In genomic region chr17:39244600-39245570, GRCh38 we compare ENCODE assay signal across 8 cellular contexts. TPM values are rescaled to one million over a fixed set of nuclear protein-coding genes. Genes with fewer than 3 reads are reported as not detected.
DNase-seq lines count a peak whose midpoint lies in the region; ATAC-seq and TF ChIP-seq lines count a peak whose summit lies in the region.

No MANE protein-coding gene starts in this region.

- H3K4me3 ChIP-seq in upper lobe of right lung, result no peak overlapping the region

- TF ChIP-seq CTCF in 22Rv1 (IDR thresholded peaks at IDR 0.05) (peak; percentile 95), upper lobe of right lung (IDR thresholded peaks at IDR 0.05) (peak; percentile 97)

- no peaks in the 10 kb centered on the region for H3K36me3 ChIP-seq in upper lobe of right lung

- H3K9me3 ChIP-seq in upper lobe of right lung, result no peaks in the 10 kb centered on the region

- H3K4me1 ChIP-seq in upper lobe of right lung, result peaks cover 8% of the 10 kb centered on the region

- intact Hi-C loops in Right ventricle myocardium inferior (cut with DNase I), result loop anchor here (10.0 kb wide), 1 partner anchor 260 kb away; no protein-coding TSS in a partner anchor
- intact Hi-C loops in posterior vena cava (cut with DNase I), result loop anchor here (5.0 to 10.0 kb wide), 2 partner anchors 43 to 260 kb away; partner anchors contain the start of gene RPL19 (in 2 of the 2)
- intact Hi-C loops in upper lobe of right lung (cut with DNase I), result no loop called here

- peak; percentile 65 to 88 (median 85) for DNase-seq in NCI-H1417 (lab: John Stamatoyannopoulos, UW)
- peak; percentile 43 for DNase-seq in SKM-1 (lab: John Stamatoyannopoulos, UW; ENCODE audit: unreplicated experiment)
- DNase-seq in activated naive CD4-positive, alpha-beta T cell treated with anti-CD3 and anti-CD28 coated beads, Interleukin-2, amount 50 U/mL, for 16 hours, result peak; percentile 85
- peak; percentile 91 for DNase-seq in Right ventricle myocardium inferior (ENCODE audit: missing footprints)
- DNase-seq in posterior vena cava (ENCODE audit: low spot score), result peak; percentile 94
- peak; percentile 88 for DNase-seq in upper lobe of right lung

- H3K27me3 ChIP-seq in upper lobe of right lung, result no peaks in the 10 kb centered on the region

- H3K27ac ChIP-seq in 22Rv1 (no peak overlapping the region), upper lobe of right lung (no peak overlapping the region)

- peak; percentile 57 for ATAC-seq in GM18868 (IDR thresholded peaks at IDR 0.05; ENCODE audit: unreplicated experiment)
- ATAC-seq in Right ventricle myocardium inferior, result peak; percentile 90
- ATAC-seq in upper lobe of right lung, result peak; percentile 95

RNA-seq across cellular contexts. Expression of gene STAC2, which starts 19.1 kb away (rescaled TPM):
- 2.9 TPM for total RNA-seq in Right ventricle myocardium inferior
- 1 to 10 TPM in 1 of 2 donors, under 1 TPM in 1; 0.71 to 1.2 TPM for total RNA-seq in posterior vena cava
- total RNA-seq in upper lobe of right lung, result 0.46 TPM

RNA-seq across cellular contexts. Expression of gene RPL19, which starts 44.8 kb away (rescaled TPM):
- total RNA-seq in Right ventricle myocardium inferior, result 1,018 TPM
- 1,000 to 10,000 TPM; 1,084 to 1,135 TPM for total RNA-seq in posterior vena cava
- total RNA-seq in upper lobe of right lung, result 1,449 TPM

RNA-seq across cellular contexts. Expression of gene CACNB1, which starts 47.4 kb away (rescaled TPM):
- 7.4 TPM for total RNA-seq in Right ventricle myocardium inferior
- total RNA-seq in posterior vena cava, result 10 to 100 TPM in 1 of 2 donors, 1 to 10 TPM in 1; 8.8 to 11.3 TPM
- 27.5 TPM for total RNA-seq in upper lobe of right lung

Comparison
In these comparisons a context has a peak if more than half of its experiments do, and no peak if none do; other contexts are left out.
1. DNase-seq: peak in every context shown above with its lines; median percentile 94 in posterior vena cava; 91 in Right ventricle myocardium inferior; 88 in upper lobe of right lung; 85 in NCI-H1417; 85 in activated naive CD4-positive, alpha-beta T cell treated with anti-CD3 and anti-CD28 coated beads, Interleukin-2, amount 50 U/mL, for 16 hours; 43 in SKM-1.